25 cellular contexts compared by ENCODE assay signal in the genomic region with DNA sequence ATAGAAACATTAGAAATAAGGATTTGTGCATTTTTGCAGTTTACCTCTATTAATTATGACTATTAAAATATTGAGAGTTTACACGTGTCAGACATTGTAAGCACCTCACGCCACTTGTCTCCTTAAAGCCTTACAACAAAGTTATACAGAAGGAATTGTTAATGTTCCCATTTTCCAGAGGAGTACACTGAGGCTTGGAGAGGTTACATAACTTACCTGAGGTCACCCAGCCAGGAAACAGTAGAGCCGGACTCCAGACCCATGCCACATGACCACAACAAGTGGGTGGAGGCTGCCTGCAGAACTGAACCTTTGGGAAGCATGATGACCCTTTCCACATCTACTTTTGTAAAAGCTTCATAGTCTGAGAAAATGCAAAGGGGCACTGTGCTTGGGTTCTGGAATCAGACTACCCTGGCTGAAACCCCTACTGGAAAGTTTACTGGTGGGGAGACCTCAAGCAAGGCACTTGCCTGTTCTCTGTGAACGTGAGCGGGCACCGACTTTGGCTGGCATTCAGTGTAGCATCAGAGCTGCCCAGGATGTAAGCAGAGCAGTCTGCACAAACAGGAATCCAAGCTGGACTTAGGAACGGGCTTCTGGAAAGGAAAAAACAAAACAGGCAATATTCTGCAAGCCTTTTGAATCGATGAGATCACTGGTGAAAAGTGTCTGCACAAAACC. TPM values are rescaled to one million over a fixed set of nuclear protein-coding genes. Genes with fewer than 3 reads are reported as not detected.
DNase-seq lines count a peak whose midpoint lies in the region; ATAC-seq and TF ChIP-seq lines count a peak whose summit lies in the region.
"Had no signal": no experiment of that assay in that cellular context is flagged by ENCODE, and none has a peak within 500 bp of the region (broad histone marks: within the 10 kb centered on the region; RNA-seq: fewer than 3 reads in every experiment).

No MANE protein-coding gene starts in this region.

- H4K20me1 ChIP-seq in PC-3 (ENCODE audit: low read length), result no peaks in the 10 kb centered on the region

- CTCF ChIA-PET in PC-3 (lab: Charles Lee), result no interaction called here
- CTCF ChIA-PET in activated naive CD4-positive, alpha-beta T cell treated with anti-CD3 and anti-CD28 coated beads, Interleukin-2, amount 10 ng/mL, durations not matched to agents 7 days and 5 days (lab: Charles Lee), result no interaction called here

- H3K4me3 Mint-ChIP-seq in activated naive CD4-positive, alpha-beta T cell treated with anti-CD3 and anti-CD28 coated beads, Interleukin-2, amount 10 ng/mL, durations not matched to agents 7 days and 5 days, result no peak overlapping the region

- H3F3A ChIP-seq in PC-3 (ENCODE audit: low read length, unreplicated experiment), result no peaks in the 10 kb centered on the region

- BruUV-seq in PC-3 (replicated peaks; lab: Mats Ljungman, UMichigan), result no TSS peak

- ATAC-seq in PC-3 (no peak), left lobe of liver (peak; percentile 59), HG03442 (IDR thresholded peaks at IDR 0.05; ENCODE audit: unreplicated experiment) (no peak)
- ATAC-seq: Right ventricle myocardium inferior had no signal

- no peak overlapping the region for H3K4me2 ChIP-seq in PC-3 (ENCODE audit: low read length)

- peaks cover 29% of the 10 kb centered on the region for H3K27me3 Mint-ChIP-seq in activated naive CD4-positive, alpha-beta T cell treated with anti-CD3 and anti-CD28 coated beads, Interleukin-2, amount 10 ng/mL, durations not matched to agents 7 days and 5 days

- H3K9ac ChIP-seq in PC-3 (ENCODE audit: low read length), result no peak overlapping the region

- no peaks in the 10 kb centered on the region for H3K9me3 ChIP-seq in PC-3 (ENCODE audit: low read length)
- H3K9me3 ChIP-seq: BE2C, SJSA1 had no signal

- no peaks in the 10 kb centered on the region for H3K9me3 Mint-ChIP-seq in activated naive CD4-positive, alpha-beta T cell treated with anti-CD3 and anti-CD28 coated beads, Interleukin-2, amount 10 ng/mL, durations not matched to agents 7 days and 5 days

- no peaks in the 10 kb centered on the region for H3K36me3 ChIP-seq in PC-3 (ENCODE audit: low read depth, low read length)
- H3K36me3 ChIP-seq: BE2C, SJSA1 had no signal

- no peak overlapping the region for H3K4me3 ChIP-seq in PC-3 (ENCODE audit: low read length)
- H3K4me3 ChIP-seq: SJSA1 had no signal

- peaks cover 15% of the 10 kb centered on the region for H3K4me1 Mint-ChIP-seq in activated naive CD4-positive, alpha-beta T cell treated with anti-CD3 and anti-CD28 coated beads, Interleukin-2, amount 10 ng/mL, durations not matched to agents 7 days and 5 days

- TF ChIP-seq CTCF in PC-3 (conservative IDR thresholded peaks at IDR 0.05; ENCODE audit: low read depth, low read length), result no peak

- intact Hi-C loops in PC-3 (cut with micrococcal nuclease), result loop anchor here (10.0 kb wide), 1 partner anchor 119 kb away; no protein-coding TSS in a partner anchor

- peaks cover 6% of the 10 kb centered on the region for H3K4me1 ChIP-seq in PC-3 (ENCODE audit: insufficient read depth, low read length)
- H3K4me1 ChIP-seq: BE2C had no signal

- H3K27ac ChIP-seq in PC-3 (ENCODE audit: low read length) (no peak overlapping the region), substantia nigra (ENCODE audit: low read depth, low read length, poor library complexity, severe bottlenecking) (peak overlapping the region; percentile 98)
- H3K27ac ChIP-seq: SJSA1 had no signal

- H3K27me3 ChIP-seq in PC-3 (ENCODE audit: low read length), result peaks cover 35% of the 10 kb centered on the region
- H3K27me3 ChIP-seq: BE2C, SJSA1 had no signal

- H3K9me2 ChIP-seq in PC-3 (replicated peaks; ENCODE audit: low read length), result no peaks in the 10 kb centered on the region

- POLR2A ChIA-PET in PC-3 (lab: Charles Lee; ENCODE audit: unreplicated experiment), result no interaction called here

- H3K79me2 ChIP-seq in PC-3 (ENCODE audit: low read length), result peaks cover 9% of the 10 kb centered on the region

- 0 out of 2 replicates have a peak overlapping the region, but pooled peaks have one; percentile 18 for H2AFZ ChIP-seq in PC-3 (ENCODE audit: low read length)

- no peak for DNase-seq in PC-3
- DNase-seq in cerebellar nuclear complex (lab: John Stamatoyannopoulos, UW), result peak; percentile 13 to 17
- DNase-seq in left lobe of liver (ENCODE audit: low spot score), result peak; percentile 85
- peak in 13 of 49 donors; percentile 5 to 44 (median 23) for DNase-seq in substantia nigra (lab: John Stamatoyannopoulos, UW)
- no peak for DNase-seq in activated CD4-positive, CD25-positive, alpha-beta regulatory T cell treated with anti-CD3 and anti-CD28 coated beads, Interleukin-2, amount 50 U/mL, for 72 hours
- DNase-seq in OCI-M1 (lab: John Stamatoyannopoulos, UW), result no peak
- no peak for DNase-seq in activated naive CD4-positive, alpha-beta T cell treated with anti-CD3 and anti-CD28 coated beads, Interleukin-2, amount 10 ng/mL, durations not matched to agents 7 days and 5 days
- DNase-seq: BE2C, DMS53, GF-D8, GOT3, HCEC 1CT, MM.1S, NCI-H1048, NCI-H1417 treated with DMSO at 0.1 percent for 48 hours, NCI-H187, NCI-H2107, NCI-H446 treated with DMSO at 0.1 percent for 48 hours, NCI-H69 had no signal

- peaks cover 3% of the 10 kb centered on the region for H3K36me3 Mint-ChIP-seq in activated naive CD4-positive, alpha-beta T cell treated with anti-CD3 and anti-CD28 coated beads, Interleukin-2, amount 10 ng/mL, durations not matched to agents 7 days and 5 days

- H3K27ac Mint-ChIP-seq in activated naive CD4-positive, alpha-beta T cell treated with anti-CD3 and anti-CD28 coated beads, Interleukin-2, amount 10 ng/mL, durations not matched to agents 7 days and 5 days, result no peak overlapping the region

RNA-seq across cellular contexts. Expression of gene CLRN2, which starts 0.9 kb away (rescaled TPM):
- not detected in 2 replicates for total RNA-seq in PC-3 (2014; rRNA removed)
- not detected for total RNA-seq in left lobe of liver
- total RNA-seq: A673, LHCN-M2, OCI-LY7, Right ventricle myocardium inferior, SJSA1 had no signal

RNA-seq across cellular contexts. Expression of gene QDPR, which starts 4.0 kb away (rescaled TPM):
- total RNA-seq in PC-3 (2014; rRNA removed) (10.0 and 13.4 TPM in 2 replicates), left lobe of liver (156 TPM)

Comparison
In these comparisons a context has a peak if more than half of its experiments do, and no peak if none do; other contexts are left out.
1. DNase-seq: peak in cerebellar nuclear complex (2 of 2) and left lobe of liver (single experiment); none in PC-3 (single experiment), activated CD4-positive, CD25-positive, alpha-beta regulatory T cell treated with anti-CD3 and anti-CD28 coated beads, Interleukin-2, amount 50 U/mL, for 72 hours (single experiment), OCI-M1 (single experiment) and activated naive CD4-positive, alpha-beta T cell treated with anti-CD3 and anti-CD28 coated beads, Interleukin-2, amount 10 ng/mL, durations not matched to agents 7 days and 5 days (single experiment).
2. RNA of gene QDPR, which starts 4.0 kb away (total RNA-seq): 156 TPM in left lobe of liver (single experiment); 10.0 to 13.4 TPM in PC-3; every median in the first group is over 10 times any median in the second.